In the genomic region with DNA sequence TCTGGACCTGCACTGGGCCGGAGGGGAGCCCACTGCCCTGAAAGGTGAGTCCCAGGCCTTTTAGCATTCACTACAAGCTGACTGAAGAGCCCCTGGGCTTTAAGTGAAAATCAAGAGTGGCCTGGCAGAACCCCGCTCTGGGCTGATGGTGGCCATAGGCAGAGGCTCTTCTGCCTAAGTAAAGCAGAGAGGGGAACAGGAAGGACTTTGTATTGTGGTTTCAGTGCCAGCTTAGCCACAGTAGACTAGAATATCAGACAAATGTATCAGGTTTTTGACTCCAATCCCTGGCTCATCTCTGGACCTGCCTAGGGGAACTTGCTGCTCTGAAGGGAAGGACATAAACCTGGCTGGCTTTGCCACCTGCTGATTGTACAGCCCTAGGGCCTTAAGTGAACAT, we compare ENCODE assay signal across 1 cellular context.
TF ChIP-seq lines count a peak whose summit lies in the region.

No MANE protein-coding gene starts in this region.

TF ChIP-seq in GM12878, 131 proteins besides CTCF, POLR2A, EP300 and RAD21:
- TF ChIP-seq NFXL1 (IDR thresholded peaks at IDR 0.05; ENCODE audit: borderline replicate concordance) = no peak
- TF ChIP-seq, protein P1, sequence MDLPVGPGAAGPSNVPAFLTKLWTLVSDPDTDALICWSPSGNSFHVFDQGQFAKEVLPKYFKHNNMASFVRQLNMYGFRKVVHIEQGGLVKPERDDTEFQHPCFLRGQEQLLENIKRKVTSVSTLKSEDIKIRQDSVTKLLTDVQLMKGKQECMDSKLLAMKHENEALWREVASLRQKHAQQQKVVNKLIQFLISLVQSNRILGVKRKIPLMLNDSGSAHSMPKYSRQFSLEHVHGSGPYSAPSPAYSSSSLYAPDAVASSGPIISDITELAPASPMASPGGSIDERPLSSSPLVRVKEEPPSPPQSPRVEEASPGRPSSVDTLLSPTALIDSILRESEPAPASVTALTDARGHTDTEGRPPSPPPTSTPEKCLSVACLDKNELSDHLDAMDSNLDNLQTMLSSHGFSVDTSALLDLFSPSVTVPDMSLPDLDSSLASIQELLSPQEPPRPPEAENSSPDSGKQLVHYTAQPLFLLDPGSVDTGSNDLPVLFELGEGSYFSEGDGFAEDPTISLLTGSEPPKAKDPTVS (IDR thresholded peaks at IDR 0.05; ENCODE audit: low read depth, low read length) = no peak
- TF ChIP-seq RCOR1 (conservative IDR thresholded peaks at IDR 0.05; ENCODE audit: low read depth, low read length) = no peak
- no peak for TF ChIP-seq CBFB (IDR thresholded peaks at IDR 0.05; ENCODE audit: low read depth)
- no peak for TF ChIP-seq IRF4 (IDR thresholded peaks at IDR 0.05; ENCODE audit: low read depth, low read length)
- TF ChIP-seq GABPA (IDR thresholded peaks at IDR 0.05; ENCODE audit: low read depth) = no peak
- no peak for TF ChIP-seq SREBF2 (IDR thresholded peaks at IDR 0.05; ENCODE audit: low read length)
- TF ChIP-seq CBX3 (IDR thresholded peaks at IDR 0.05; ENCODE audit: borderline replicate concordance, low read depth) = no peak
- TF ChIP-seq ESRRA (IDR thresholded peaks at IDR 0.05; ENCODE audit: low read length) = no peak
- TF ChIP-seq, protein P2, sequence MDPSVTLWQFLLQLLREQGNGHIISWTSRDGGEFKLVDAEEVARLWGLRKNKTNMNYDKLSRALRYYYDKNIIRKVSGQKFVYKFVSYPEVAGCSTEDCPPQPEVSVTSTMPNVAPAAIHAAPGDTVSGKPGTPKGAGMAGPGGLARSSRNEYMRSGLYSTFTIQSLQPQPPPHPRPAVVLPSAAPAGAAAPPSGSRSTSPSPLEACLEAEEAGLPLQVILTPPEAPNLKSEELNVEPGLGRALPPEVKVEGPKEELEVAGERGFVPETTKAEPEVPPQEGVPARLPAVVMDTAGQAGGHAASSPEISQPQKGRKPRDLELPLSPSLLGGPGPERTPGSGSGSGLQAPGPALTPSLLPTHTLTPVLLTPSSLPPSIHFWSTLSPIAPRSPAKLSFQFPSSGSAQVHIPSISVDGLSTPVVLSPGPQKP (IDR thresholded peaks at IDR 0.05; ENCODE audit: low read depth, low read length) = no peak
